Comparison of ENCODE assay signal across 8 cellular contexts in genomic region chr16:83899978-83900377, GRCh38. TPM values are rescaled to one million over a fixed set of nuclear protein-coding genes. Genes with fewer than 3 reads are reported as not detected.
DNase-seq lines count a peak whose midpoint lies in the region; ATAC-seq, FAIRE-seq and TF ChIP-seq lines count a peak whose summit lies in the region.

No MANE protein-coding gene starts in this region.

- H3K36me3 ChIP-seq in SJCRH30 (no peaks in the 10 kb centered on the region), esophagus (ENCODE audit: control insufficient read depth in 2 of 2, insufficient read depth in 2 of 2, low read length in 1 of 2) (no peaks in the 10 kb centered on the region), pancreas (no peaks in the 10 kb centered on the region)

- no peak for FAIRE-seq in pancreas (lab: Jason Lieb, UNC)

- H3K4me3 ChIP-seq in SJCRH30 (peak overlapping the region; percentile 89), esophagus (ENCODE audit: low read depth in 1 of 2, low read length in 2 of 2) (peak overlapping the region; percentile 69 to 88), pancreas (peak overlapping the region; percentile 65 to 99 (median 82))

- peak in 3 of 4 donors; percentile 7 to 39 (median 30) for ATAC-seq in pancreas
- no peak for ATAC-seq in HG03097 (IDR thresholded peaks at IDR 0.05; ENCODE audit: low FRiP score, unreplicated experiment)

- H3K9me3 ChIP-seq in SJCRH30 (replicated peaks), result no peaks in the 10 kb centered on the region
- H3K9me3 ChIP-seq in esophagus (ENCODE audit: control insufficient read depth in 2 of 2, insufficient read depth in 1 of 2, low read depth in 1 of 2, low read length in 1 of 2), result no peaks in the 10 kb centered on the region
- H3K9me3 ChIP-seq in pancreas, result no peaks in the 10 kb centered on the region

- peaks cover 18% of the 10 kb centered on the region for H3K36me3 Mint-ChIP-seq in Calu3 (ENCODE audit: insufficient read depth, unreplicated experiment)

- CTCF ChIA-PET in Calu3 (lab: Charles Lee), result no interaction called here

- no peak overlapping the region for H3K27ac ChIP-seq in SJCRH30
- no peak overlapping the region for H3K27ac ChIP-seq in esophagus (ENCODE audit: low read depth in 2 of 2, low read length in 1 of 2)
- peak overlapping the region; percentile 92 to 100 (median 98) for H3K27ac ChIP-seq in pancreas

- DNase-seq in Calu3, result no peak
- no peak for DNase-seq in SJCRH30
- DNase-seq in pancreas, result peak in 3 of 6 donors; percentile 28 to 43 (median 42)
- DNase-seq in GDM1 (lab: John Stamatoyannopoulos, UW), result no peak
- DNase-seq in ecto neural progenitor cell (ENCODE audit: low spot score), result no peak
- DNase-seq in NCI-H345 (lab: John Stamatoyannopoulos, UW), result no peak

- H3K4me3 Mint-ChIP-seq in Calu3 (ENCODE audit: low read depth, unreplicated experiment), result peak overlapping the region; percentile 81

- TF ChIP-seq CTCF in Calu3 (IDR thresholded peaks at IDR 0.05; ENCODE audit: unreplicated experiment), result no peak
- TF ChIP-seq CTCF in pancreas (IDR thresholded peaks at IDR 0.05), result no peak

- 67 to 84% methylated on average over 3 of the region's 3 CpGs for WGBS in esophagus, 2 donors
- 20 to 26% methylated on average over 3 of the region's 3 CpGs for WGBS in pancreas, 2 donors

- H3K27ac Mint-ChIP-seq in Calu3 (ENCODE audit: unreplicated experiment), result peak overlapping the region; percentile 74

- no TSS peak for BruUV-seq in Calu3 (replicated peaks; lab: Mats Ljungman, UMichigan)

- intact Hi-C loops in Calu3 (cut with micrococcal nuclease; ENCODE audit: unreplicated experiment) (no loop called here), pancreas (cut with DNase I) (no loop called here)

- H3K9me3 Mint-ChIP-seq in Calu3 (ENCODE audit: low read depth, unreplicated experiment), result peaks cover 3% of the 10 kb centered on the region

- H3K27me3 ChIP-seq in SJCRH30, result no peaks in the 10 kb centered on the region
- no peaks in the 10 kb centered on the region for H3K27me3 ChIP-seq in esophagus (ENCODE audit: control insufficient read depth in 1 of 2, insufficient read depth in 2 of 2, low read length in 2 of 2)
- no peaks in the 10 kb centered on the region for H3K27me3 ChIP-seq in pancreas

- H3K27me3 Mint-ChIP-seq in Calu3 (ENCODE audit: unreplicated experiment), result peaks cover 13% of the 10 kb centered on the region

- H3K4me1 ChIP-seq in SJCRH30 (peaks cover 9% of the 10 kb centered on the region), esophagus (ENCODE audit: control insufficient read depth in 2 of 2, insufficient read depth in 2 of 2, low read length in 1 of 2) (peaks cover 0 to 3% of the 10 kb centered on the region in 2 donors), pancreas (peaks cover 0 to 23% (median 19%) of the 10 kb centered on the region in 3 donors)

- H3K4me1 Mint-ChIP-seq in Calu3 (ENCODE audit: low read depth, unreplicated experiment), result peaks cover 7% of the 10 kb centered on the region

RNA-seq across cellular contexts. Expression of gene MLYCD, which starts 1.1 kb away (rescaled TPM):
- 10.3 and 11.0 TPM in 2 replicates for total RNA-seq in Calu3 (2022)
- 1.1 and 1.2 TPM in 2 replicates for total RNA-seq in SJCRH30 (2014; rRNA removed; shearing (Covaris generic))
- polyA plus RNA-seq in esophagus, result 1 to 10 TPM; 1.6 to 2.4 TPM
- total RNA-seq in pancreas, result 10 to 100 TPM in 2 of 6 donors, 1 to 10 TPM in 4; 4.3 to 11.2 (median 9.1) TPM
- polyA plus RNA-seq in pancreas, result 1 to 10 TPM; 5.4 to 8.7 TPM

RNA-seq across cellular contexts. Expression of gene OSGIN1, which starts 53.1 kb away (rescaled TPM):
- total RNA-seq in Calu3 (2022), result 13.9 and 15.6 TPM in 2 replicates
- total RNA-seq in SJCRH30 (2014; rRNA removed; shearing (Covaris generic)), result 1.7 and 2.1 TPM in 2 replicates
- 1 to 10 TPM; 6.0 to 8.3 TPM for polyA plus RNA-seq in esophagus
- 1 to 10 TPM; 3.6 to 4.5 (median 3.8) TPM for total RNA-seq in pancreas
- polyA plus RNA-seq in pancreas, result 10 to 100 TPM; 14.3 to 15.9 TPM

Comparison
In these comparisons a context has a peak if more than half of its experiments do, and no peak if none do; other contexts are left out.
1. H3K27ac ChIP-seq: peak in pancreas (4 of 4); none in SJCRH30 (single experiment) and esophagus (0 of 2).
2. Peak in every context shown above with its lines, with median percentiles within 50 percentile points of each other: H3K4me3 ChIP-seq.